Comparison of ENCODE assay signal across 23 cellular contexts in genomic region chr7:150332852-150333635, GRCh38. TPM values are rescaled to one million over a fixed set of nuclear protein-coding genes. Genes with fewer than 3 reads are reported as not detected.
DNase-seq lines count a peak whose midpoint lies in the region; TF ChIP-seq lines count a peak whose summit lies in the region.
"Had no signal": no experiment of that assay in that cellular context is flagged by ENCODE, and none has a peak within 500 bp of the region (broad histone marks: within the 10 kb centered on the region; RNA-seq: fewer than 3 reads in every experiment).

No MANE protein-coding gene starts in this region.

- no peaks in the 10 kb centered on the region for H3K27me3 Mint-ChIP-seq in activated naive CD8-positive, alpha-beta T cell
- no peaks in the 10 kb centered on the region for H3K27me3 Mint-ChIP-seq in activated naive CD8-positive, alpha-beta T cell treated with anti-CD3 and anti-CD28 coated beads for 36 hours
- H3K27me3 Mint-ChIP-seq: activated CD8-positive, alpha-beta memory T cell treated with anti-CD3 and anti-CD28 coated beads, Interleukin-2, amount 10 ng/mL, durations not matched to agents 7 days and 5 days; naive thymus-derived CD4-positive, alpha-beta T cell; stimulated activated naive CD8-positive, alpha-beta T cell treated with anti-CD3 and anti-CD28 coated beads, Interleukin-15, amount 100 ng/mL, for 72 hours had no signal

- no peak overlapping the region for H3K4me3 ChIP-seq in uterus
- H3K4me3 ChIP-seq: GM12878, skin epidermis, tibial nerve had no signal

- H3K9me3 ChIP-seq in uterus: no peaks in the 10 kb centered on the region
- H3K9me3 ChIP-seq: tibial nerve had no signal

- intact Hi-C loops in uterus (cut with DNase I; ENCODE audit: low total_unique reads): no loop called here

- H3K4me1 ChIP-seq in uterus: peaks cover 6 to 11% of the 10 kb centered on the region in 2 donors

- no peak for TF ChIP-seq CTCF in uterus (IDR thresholded peaks at IDR 0.05)

- no peak overlapping the region for H3K4me3 Mint-ChIP-seq in activated naive CD8-positive, alpha-beta T cell
- no peak overlapping the region for H3K4me3 Mint-ChIP-seq in activated naive CD8-positive, alpha-beta T cell treated with anti-CD3 and anti-CD28 coated beads for 36 hours
- H3K4me3 Mint-ChIP-seq: activated CD8-positive, alpha-beta memory T cell treated with anti-CD3 and anti-CD28 coated beads, Interleukin-2, amount 10 ng/mL, durations not matched to agents 7 days and 5 days; activated T-cell treated with anti-CD3 and anti-CD28 coated beads, Interleukin-2, amount 50 U/mL, for 72 hours; CD8-positive, alpha-beta T cell; naive thymus-derived CD4-positive, alpha-beta T cell; stimulated activated naive CD8-positive, alpha-beta T cell treated with anti-CD3 and anti-CD28 coated beads, Interleukin-15, amount 100 ng/mL, for 72 hours had no signal

- peaks cover 3% of the 10 kb centered on the region for H3K36me3 Mint-ChIP-seq in activated naive CD8-positive, alpha-beta T cell
- H3K36me3 Mint-ChIP-seq in activated naive CD8-positive, alpha-beta T cell treated with anti-CD3 and anti-CD28 coated beads for 36 hours: peaks cover 6% of the 10 kb centered on the region

- peak overlapping the region; percentile 10 for H3K27ac Mint-ChIP-seq in activated naive CD8-positive, alpha-beta T cell
- H3K27ac Mint-ChIP-seq in activated naive CD8-positive, alpha-beta T cell treated with anti-CD3 and anti-CD28 coated beads for 36 hours: no peak overlapping the region
- H3K27ac Mint-ChIP-seq: activated CD8-positive, alpha-beta memory T cell treated with anti-CD3 and anti-CD28 coated beads, Interleukin-2, amount 10 ng/mL, durations not matched to agents 7 days and 5 days; activated T-cell treated with anti-CD3 and anti-CD28 coated beads, Interleukin-2, amount 50 U/mL, for 72 hours; CD8-positive, alpha-beta T cell; stimulated activated naive CD8-positive, alpha-beta T cell treated with anti-CD3 and anti-CD28 coated beads, Interleukin-15, amount 100 ng/mL, for 72 hours had no signal

- no peak for DNase-seq in activated naive CD8-positive, alpha-beta T cell treated with anti-CD3 and anti-CD28 coated beads for 36 hours
- DNase-seq in islet precursor cell (peak; percentile 64), uterus (no peak), SW 1271 (lab: John Stamatoyannopoulos, UW) (no peak), iPS-NIHi11 (ENCODE audit: low spot score) (no peak)
- DNase-seq: activated CD8-positive, alpha-beta memory T cell treated with anti-CD3 and anti-CD28 coated beads, Interleukin-2, amount 10 ng/mL, durations not matched to agents 7 days and 5 days; activated naive CD4-positive, alpha-beta T cell; activated T-cell treated with anti-CD3 and anti-CD28 coated beads, Interleukin-2, amount 50 U/mL, for 72 hours; amygdala; CD8-positive, alpha-beta T cell; left ventricle myocardium superior; midbrain; naive thymus-derived CD4-positive, alpha-beta T cell; NCI-H510A; occipital lobe; stimulated activated naive CD8-positive, alpha-beta T cell treated with anti-CD3 and anti-CD28 coated beads, Interleukin-15, amount 100 ng/mL, for 72 hours; T1000 had no signal

- H3K27me3 ChIP-seq in uterus: no peaks in the 10 kb centered on the region
- H3K27me3 ChIP-seq: tibial nerve had no signal

- no peaks in the 10 kb centered on the region for H3K36me3 ChIP-seq in uterus

- peak overlapping the region; percentile 85 to 96 for H3K27ac ChIP-seq in uterus
- H3K27ac ChIP-seq: skin epidermis had no signal

- TF ChIP-seq POLR2A in uterus (IDR thresholded peaks at IDR 0.05): no peak

- no peaks in the 10 kb centered on the region for H3K9me3 Mint-ChIP-seq in activated naive CD8-positive, alpha-beta T cell (ENCODE audit: low read depth)
- H3K9me3 Mint-ChIP-seq in activated naive CD8-positive, alpha-beta T cell treated with anti-CD3 and anti-CD28 coated beads for 36 hours: no peaks in the 10 kb centered on the region
- H3K9me3 Mint-ChIP-seq: activated T-cell treated with anti-CD3 and anti-CD28 coated beads, Interleukin-2, amount 50 U/mL, for 72 hours; CD8-positive, alpha-beta T cell; stimulated activated naive CD8-positive, alpha-beta T cell treated with anti-CD3 and anti-CD28 coated beads, Interleukin-15, amount 100 ng/mL, for 72 hours had no signal

- peaks cover 2% of the 10 kb centered on the region for H3K4me1 Mint-ChIP-seq in activated naive CD8-positive, alpha-beta T cell (ENCODE audit: low read depth)
- no peaks in the 10 kb centered on the region for H3K4me1 Mint-ChIP-seq in activated naive CD8-positive, alpha-beta T cell treated with anti-CD3 and anti-CD28 coated beads for 36 hours
- H3K4me1 Mint-ChIP-seq: activated CD8-positive, alpha-beta memory T cell treated with anti-CD3 and anti-CD28 coated beads, Interleukin-2, amount 10 ng/mL, durations not matched to agents 7 days and 5 days; stimulated activated naive CD8-positive, alpha-beta T cell treated with anti-CD3 and anti-CD28 coated beads, Interleukin-15, amount 100 ng/mL, for 72 hours had no signal

RNA-seq across cellular contexts. Expression of gene RARRES2, which starts 8.4 kb away (rescaled TPM):
- not detected for total RNA-seq in activated naive CD8-positive, alpha-beta T cell treated with anti-CD3 and anti-CD28 coated beads for 36 hours
- 100 to 1,000 TPM; 128 to 536 (median 236) TPM for total RNA-seq in uterus
- total RNA-seq: activated CD8-positive, alpha-beta memory T cell treated with anti-CD3 and anti-CD28 coated beads, Interleukin-2, amount 10 ng/mL, durations not matched to agents 7 days and 5 days; activated T-cell treated with anti-CD3 and anti-CD28 coated beads, Interleukin-2, amount 50 U/mL, for 72 hours; CD8-positive, alpha-beta T cell; glomerular endothelial cell had no signal

RNA-seq across cellular contexts. Expression of gene ACTR3C, which starts 9.7 kb away (rescaled TPM):
- 1 to 10 TPM; 2.8 to 3.4 TPM for total RNA-seq in activated naive CD8-positive, alpha-beta T cell treated with anti-CD3 and anti-CD28 coated beads for 36 hours
- 10 to 100 TPM in 2 of 4 donors, 1 to 10 TPM in 2; 2.6 to 13.1 (median 10.3) TPM for total RNA-seq in uterus

RNA-seq across cellular contexts. Expression of gene LRRC61, which starts 9.9 kb away (rescaled TPM):
- 10 to 100 TPM; 23.5 to 26.1 TPM for total RNA-seq in activated naive CD8-positive, alpha-beta T cell treated with anti-CD3 and anti-CD28 coated beads for 36 hours
- 10 to 100 TPM in 3 of 4 donors, 1 to 10 TPM in 1; 5.9 to 41.2 (median 15.3) TPM for total RNA-seq in uterus
- total RNA-seq: A172 had no signal

RNA-seq across cellular contexts. Expression of gene REPIN1, which starts 35.6 kb away (rescaled TPM):
- 10 to 100 TPM; 54.7 to 55.1 TPM for total RNA-seq in activated naive CD8-positive, alpha-beta T cell treated with anti-CD3 and anti-CD28 coated beads for 36 hours
- 10 to 100 TPM in 3 of 4 donors, 1 to 10 TPM in 1; 9.7 to 80.8 (median 37.9) TPM for total RNA-seq in uterus

RNA-seq across cellular contexts. Expression of gene ZNF775, which starts 46.1 kb away (rescaled TPM):
- total RNA-seq in activated naive CD8-positive, alpha-beta T cell treated with anti-CD3 and anti-CD28 coated beads for 36 hours: 1 to 10 TPM; 3.7 to 4.0 TPM
- total RNA-seq in uterus: 1 to 10 TPM in 3 of 4 donors, not detected in 1; 2.0 to 8.4 (median 6.7) TPM

Comparison
In these comparisons a context has a peak if more than half of its experiments do, and no peak if none do; other contexts are left out.
1. RNA of gene RARRES2, which starts 8.4 kb away (total RNA-seq): 128 to 536 TPM in uterus; not detected in activated naive CD8-positive, alpha-beta T cell treated with anti-CD3 and anti-CD28 coated beads for 36 hours; every median in the first group is over 100 times any median in the second.